Comparison of ENCODE assay signal across 19 cellular contexts in the genomic region with DNA sequence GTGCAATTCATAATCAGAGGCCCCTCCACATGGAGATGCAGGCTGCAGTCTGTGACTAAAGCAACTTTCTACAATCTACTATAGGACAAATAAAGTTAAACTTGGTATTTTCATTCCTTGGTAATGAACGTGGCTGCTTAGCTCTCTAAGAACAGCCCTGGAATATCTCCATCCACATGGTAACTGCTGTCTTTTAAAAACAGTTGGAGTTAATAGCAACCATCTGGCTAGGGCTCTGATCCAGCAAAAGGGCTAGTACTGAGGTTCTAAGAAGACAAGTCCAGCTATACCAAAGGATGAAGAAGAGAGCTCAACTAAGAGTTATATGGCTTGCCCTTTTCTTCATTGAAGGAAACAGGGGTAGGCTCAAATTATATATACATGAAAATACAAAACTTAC.
"Had no signal": no experiment of that assay in that cellular context is flagged by ENCODE, and none has a peak within 500 bp of the region (broad histone marks: within the 10 kb centered on the region; RNA-seq: fewer than 3 reads in every experiment).

No MANE protein-coding gene starts in this region.

- ATAC-seq: activated CD4-positive, alpha-beta T cell treated with anti-CD3 and anti-CD28 coated beads for 36 hours; gastrocnemius medialis; left lobe of liver; stimulated activated memory B cell treated with anti-CD40 and anti-IgM and Interleukin-4, amounts not matched to agents 10 μg/mL and 1 μg/mL and 100 μg/mL, for 72 hours; WTC11 had no signal

- H3K27me3 ChIP-seq: esophagus squamous epithelium, gastrocnemius medialis, sigmoid colon, thyroid gland had no signal

- H3K27ac ChIP-seq: esophagus squamous epithelium, gastrocnemius medialis, sigmoid colon, thyroid gland had no signal

- H3K9me3 ChIP-seq: esophagus squamous epithelium, gastrocnemius medialis, sigmoid colon, thyroid gland had no signal

- H3K4me3 ChIP-seq: esophagus squamous epithelium, gastrocnemius medialis, lung, sigmoid colon, thyroid gland had no signal

- H3K36me3 ChIP-seq: esophagus squamous epithelium, gastrocnemius medialis, sigmoid colon, thyroid gland had no signal

- DNase-seq: activated CD4-positive, alpha-beta T cell treated with anti-CD3 and anti-CD28 coated beads for 36 hours; activated CD4-positive, alpha-beta T cell treated with anti-CD3 and anti-CD28 coated beads, Interleukin-2, amount 50 U/mL, for 48 hours; activated gamma-delta T cell treated with Interleukin-2 at 50 U/mL for 16 hours; amniotic stem cell; dermis blood vessel endothelial cell; effector memory CD4-positive, alpha-beta T cell; esophagus squamous epithelium; gastrocnemius medialis; head of caudate nucleus; kidney; nephron progenitor cell; nucleus accumbens; sigmoid colon; stimulated activated CD4-positive, alpha-beta T cell treated with anti-CD3 and anti-CD28 coated beads, Interleukin-4, amount 100 ng/mL, for 4 hours; thyroid gland had no signal

- H3K4me1 ChIP-seq: esophagus squamous epithelium, gastrocnemius medialis, sigmoid colon, thyroid gland had no signal
